In genomic region chr18:33307520-33307919, GRCh38 we compare ENCODE assay signal across 3 cellular contexts.
"Had no signal": no experiment of that assay in that cellular context is flagged by ENCODE, and none has a peak within 500 bp of the region (broad histone marks: within the 10 kb centered on the region; RNA-seq: fewer than 3 reads in every experiment).

No MANE protein-coding gene starts in this region.

- DNase-seq: GDM1, GF-D8 had no signal

- H3K4me3 ChIP-seq: GM12878 had no signal
